In genomic region chr18:35071819-35072247, GRCh38 we compare ENCODE assay signal across 9 cellular contexts. TPM values are rescaled to one million over a fixed set of nuclear protein-coding genes. Genes with fewer than 3 reads are reported as not detected.
DNase-seq lines count a peak whose midpoint lies in the region; ATAC-seq, FAIRE-seq and TF ChIP-seq lines count a peak whose summit lies in the region.
"Had no signal": no experiment of that assay in that cellular context is flagged by ENCODE, and none has a peak within 500 bp of the region (broad histone marks: within the 10 kb centered on the region; RNA-seq: fewer than 3 reads in every experiment).

No MANE protein-coding gene starts in this region.

- H3K27ac ChIP-seq in OCI-LY3 (ENCODE audit: low read length): peak overlapping the region; percentile 6; the same call in 1 of the 2 replicates
- peak overlapping the region; percentile 7 for H3K27ac ChIP-seq in lower lobe of right lung
- H3K27ac ChIP-seq: cardiac muscle cell had no signal

- no peaks in the 10 kb centered on the region for H3K27me3 ChIP-seq in OCI-LY3 (ENCODE audit: low read depth, low read length)
- H3K27me3 ChIP-seq in lower lobe of right lung (ENCODE audit: low read depth): no peaks in the 10 kb centered on the region
- H3K27me3 ChIP-seq: cardiac muscle cell had no signal

- H2AFZ ChIP-seq in OCI-LY3 (ENCODE audit: low read depth, low read length): no peak overlapping the region

- no peak overlapping the region for H3K4me3 ChIP-seq in OCI-LY3 (ENCODE audit: low read length)
- no peak overlapping the region for H3K4me3 ChIP-seq in lower lobe of right lung
- H3K4me3 ChIP-seq: cardiac muscle cell had no signal

- peaks cover 14% of the 10 kb centered on the region for H3K4me1 ChIP-seq in OCI-LY3 (ENCODE audit: low read length)
- peaks cover 37% of the 10 kb centered on the region for H3K4me1 ChIP-seq in lower lobe of right lung

- no peak overlapping the region for H3K4me2 ChIP-seq in OCI-LY3 (ENCODE audit: low read length)

- FAIRE-seq in GM18507 (lab: Jason Lieb, UNC): peak; percentile 49

- DNase-seq in GM18507 (ENCODE audit: extremely low spot score, insufficient read length, low read depth) (no peak), lower lobe of right lung (no peak), ecto neural progenitor cell (ENCODE audit: low spot score) (no peak), T1000 (lab: John Stamatoyannopoulos, UW) (no peak), superior temporal gyrus (ENCODE audit: extremely low spot score) (no peak)
- DNase-seq in NK-92 treated with Interleukin-12 subunit alpha and Interleukin-12 subunit beta, amount 100 ng/mL, for 24 hours (lab: John Stamatoyannopoulos, UW): no peak

- H3K9me3 ChIP-seq in OCI-LY3 (ENCODE audit: insufficient read depth, low read length): no peaks in the 10 kb centered on the region
- H3K9me3 ChIP-seq in lower lobe of right lung: no peaks in the 10 kb centered on the region

- ATAC-seq in GM21786 (IDR thresholded peaks at IDR 0.05; ENCODE audit: unreplicated experiment) (peak; percentile 65), lower lobe of right lung (peak; percentile 31 to 35)

- H3K36me3 ChIP-seq in OCI-LY3 (replicated peaks; ENCODE audit: low read depth, low read length) (peaks cover 32% of the 10 kb centered on the region), lower lobe of right lung (peaks cover 14% of the 10 kb centered on the region)
- H3K36me3 ChIP-seq: cardiac muscle cell had no signal

- peaks cover 57% of the 10 kb centered on the region for H4K20me1 ChIP-seq in OCI-LY3 (ENCODE audit: insufficient read depth, low read length)

- intact Hi-C loops in lower lobe of right lung (cut with DNase I): no loop called here

- TF ChIP-seq CTCF in OCI-LY3 (IDR thresholded peaks at IDR 0.05; ENCODE audit: low read depth, low read length) (no peak), lower lobe of right lung (IDR thresholded peaks at IDR 0.05) (no peak)

- H3K79me2 ChIP-seq in OCI-LY3 (ENCODE audit: low read length): peaks cover 47% of the 10 kb centered on the region

- no peak overlapping the region for H3K9ac ChIP-seq in OCI-LY3 (ENCODE audit: low read length)

RNA-seq across cellular contexts. Expression of gene MAPRE2, which starts 30.6 kb away (rescaled TPM):
- 33.8 TPM for total RNA-seq in lower lobe of right lung
